29 cellular contexts compared by ENCODE assay signal in genomic region chr2:234841321-234842015, GRCh38.
DNase-seq lines count a peak whose midpoint lies in the region; FAIRE-seq and TF ChIP-seq lines count a peak whose summit lies in the region.
"Had no signal": no experiment of that assay in that cellular context is flagged by ENCODE, and none has a peak within 500 bp of the region (broad histone marks: within the 10 kb centered on the region; RNA-seq: fewer than 3 reads in every experiment).

No MANE protein-coding gene starts in this region.

- intact Hi-C loops in Calu3 (cut with micrococcal nuclease; ENCODE audit: unreplicated experiment), result no loop called here

- CTCF ChIA-PET in Calu3 (lab: Charles Lee), result no interaction called here

- in situ Hi-C loops in ACHN (cut with HindIII; ENCODE audit: low pct_ligation_motif_present, low pct_unique_long_range_greater_than_20kb, low sequenced_read_pairs), result no loop called here

- no peaks in the 10 kb centered on the region for H3K27me3 Mint-ChIP-seq in Calu3 (ENCODE audit: unreplicated experiment)

- H3K4me3 ChIP-seq in SJSA1, result no peak overlapping the region
- H3K4me3 ChIP-seq: BLaER1 treated with 17β-estradiol and CSF1 and Interleukin-3, amounts not matched to agents 10 nM and 100 nM; spleen had no signal

- TF ChIP-seq POLR2A in GM12892 (IDR thresholded peaks at IDR 0.05; ENCODE audit: low read depth, low read length), result no peak

- H3K9me3 ChIP-seq in SJSA1 (replicated peaks), result no peaks in the 10 kb centered on the region
- H3K9me3 ChIP-seq: BLaER1 treated with 17β-estradiol and CSF1 and Interleukin-3, amounts not matched to agents 10 nM and 100 nM; spleen had no signal

- no peaks in the 10 kb centered on the region for H3K36me3 ChIP-seq in SJSA1
- H3K36me3 ChIP-seq: BLaER1 treated with 17β-estradiol and CSF1 and Interleukin-3, amounts not matched to agents 10 nM and 100 nM; spleen had no signal

- no peak overlapping the region for H3K27ac Mint-ChIP-seq in Calu3 (ENCODE audit: unreplicated experiment)
- H3K27ac Mint-ChIP-seq: activated CD4-positive, alpha-beta memory T cell treated with anti-CD3 and anti-CD28 coated beads, Interleukin-2, amount 10 ng/mL, durations not matched to agents 7 days and 5 days; activated naive CD4-positive, alpha-beta T cell treated with anti-CD3 and anti-CD28 coated beads for 36 hours; activated T-helper 1 cell treated with anti-CD3 and anti-CD28 coated beads, Interleukin-12 subunit alpha, Interleukin-12 subunit beta, Interleukin-2, Interleukin-4 antibody, amounts not matched to agents 30 ng/mL and 10 ng/mL and 1 ng/mL, durations not matched to agents 14 hours and 24 hours and 36 hours; naive thymus-derived CD8-positive, alpha-beta T cell; stimulated activated naive CD8-positive, alpha-beta T cell treated with anti-CD3 and anti-CD28 coated beads, Interleukin-15, Interleukin-2, amounts not matched to agents 100 ng/mL and 50 ng/mL, for 24 hours; T-helper 2 cell treated with Interferon-gamma antibody and Interleukin-4, amounts not matched to agents 5 μg/mL and 100 μg/mL, for 36 hours had no signal

- H3K27me3 ChIP-seq in SJSA1 (replicated peaks), result no peaks in the 10 kb centered on the region
- H3K27me3 ChIP-seq: BLaER1 treated with 17β-estradiol and CSF1 and Interleukin-3, amounts not matched to agents 10 nM and 100 nM; spleen had no signal

- H3K4me1 Mint-ChIP-seq in Calu3 (ENCODE audit: low read depth, unreplicated experiment), result peaks cover 23% of the 10 kb centered on the region
- H3K4me1 Mint-ChIP-seq: activated CD4-positive, alpha-beta memory T cell treated with anti-CD3 and anti-CD28 coated beads, Interleukin-2, amount 10 ng/mL, durations not matched to agents 7 days and 5 days; naive thymus-derived CD8-positive, alpha-beta T cell had no signal

- no peak overlapping the region for H3K4me3 Mint-ChIP-seq in Calu3 (ENCODE audit: low read depth, unreplicated experiment)
- H3K4me3 Mint-ChIP-seq: activated CD4-positive, alpha-beta memory T cell treated with anti-CD3 and anti-CD28 coated beads, Interleukin-2, amount 10 ng/mL, durations not matched to agents 7 days and 5 days; activated naive CD4-positive, alpha-beta T cell treated with anti-CD3 and anti-CD28 coated beads for 36 hours; activated T-helper 1 cell treated with anti-CD3 and anti-CD28 coated beads, Interleukin-12 subunit alpha, Interleukin-12 subunit beta, Interleukin-2, Interleukin-4 antibody, amounts not matched to agents 30 ng/mL and 10 ng/mL and 1 ng/mL, durations not matched to agents 14 hours and 24 hours and 36 hours; naive thymus-derived CD8-positive, alpha-beta T cell; stimulated activated naive CD8-positive, alpha-beta T cell treated with anti-CD3 and anti-CD28 coated beads, Interleukin-15, Interleukin-2, amounts not matched to agents 100 ng/mL and 50 ng/mL, for 24 hours; T-helper 2 cell treated with Interferon-gamma antibody and Interleukin-4, amounts not matched to agents 5 μg/mL and 100 μg/mL, for 36 hours had no signal

- H3K36me3 Mint-ChIP-seq in Calu3 (ENCODE audit: insufficient read depth, unreplicated experiment), result peaks cover 5% of the 10 kb centered on the region
- H3K36me3 Mint-ChIP-seq: naive thymus-derived CD8-positive, alpha-beta T cell had no signal

- no peak for FAIRE-seq in GM12892 (lab: Jason Lieb, UNC)

- H3K9me3 Mint-ChIP-seq in Calu3 (ENCODE audit: low read depth, unreplicated experiment), result no peaks in the 10 kb centered on the region
- H3K9me3 Mint-ChIP-seq: activated CD4-positive, alpha-beta memory T cell treated with anti-CD3 and anti-CD28 coated beads, Interleukin-2, amount 10 ng/mL, durations not matched to agents 7 days and 5 days; activated naive CD4-positive, alpha-beta T cell treated with anti-CD3 and anti-CD28 coated beads for 36 hours; activated T-helper 1 cell treated with anti-CD3 and anti-CD28 coated beads, Interleukin-12 subunit alpha, Interleukin-12 subunit beta, Interleukin-2, Interleukin-4 antibody, amounts not matched to agents 30 ng/mL and 10 ng/mL and 1 ng/mL, durations not matched to agents 14 hours and 24 hours and 36 hours; naive thymus-derived CD8-positive, alpha-beta T cell; stimulated activated naive CD8-positive, alpha-beta T cell treated with anti-CD3 and anti-CD28 coated beads, Interleukin-15, Interleukin-2, amounts not matched to agents 100 ng/mL and 50 ng/mL, for 24 hours; T-helper 2 cell treated with Interferon-gamma antibody and Interleukin-4, amounts not matched to agents 5 μg/mL and 100 μg/mL, for 36 hours had no signal

- peaks cover 41% of the 10 kb centered on the region for H3K4me1 ChIP-seq in SJSA1 (replicated peaks)
- H3K4me1 ChIP-seq: BLaER1 treated with 17β-estradiol and CSF1 and Interleukin-3, amounts not matched to agents 10 nM and 100 nM had no signal

- no peak for TF ChIP-seq CTCF in Calu3 (IDR thresholded peaks at IDR 0.05; ENCODE audit: unreplicated experiment)

- BruUV-seq in Calu3 (replicated peaks; lab: Mats Ljungman, UMichigan), result no TSS peak

- H3K27ac ChIP-seq in SJSA1, result peak overlapping the region; percentile 97
- H3K27ac ChIP-seq: BLaER1 treated with 17β-estradiol and CSF1 and Interleukin-3, amounts not matched to agents 10 nM and 100 nM had no signal

- peak; percentile 12 for DNase-seq in Calu3
- peak in 1 of 2 experiments; percentile 18 for DNase-seq in SJSA1 (ENCODE audit: low read depth in 1 of 2, low spot score in 2 of 2)
- DNase-seq in kidney tubule cell (ENCODE audit: low spot score), result peak; percentile 35
- peak; percentile 30 for DNase-seq in renal cortical epithelial cell (ENCODE audit: low read depth)
- DNase-seq in stimulated activated naive CD4-positive, alpha-beta T cell treated with Interleukin-2 at 50 U/mL for 16 hours (lab: John Stamatoyannopoulos, UW), result no peak
- DNase-seq in ACHN, result no peak
- DNase-seq in foreskin melanocyte, result no peak
- no peak for DNase-seq in GM12892 (ENCODE audit: insufficient read length)
- DNase-seq: activated CD4-positive, alpha-beta memory T cell treated with anti-CD3 and anti-CD28 coated beads, Interleukin-2, amount 10 ng/mL, durations not matched to agents 7 days and 5 days; activated CD4-positive, alpha-beta T cell treated with anti-CD3 and anti-CD28 coated beads for 1 hour; activated CD8-positive, alpha-beta memory T cell treated with anti-CD3 and anti-CD28 coated beads, Interleukin-2, amount 50 U/mL, for 4 hours; activated naive CD4-positive, alpha-beta T cell treated with anti-CD3 and anti-CD28 coated beads for 36 hours; amniotic stem cell; glutamatergic neuron; islet precursor cell; midbrain; naive thymus-derived CD8-positive, alpha-beta T cell; NCI-H1092; NCI-H1694 treated with DMSO at 0.1 percent for 48 hours; NCI-H446; NCI-H774; retina; SIG-M5; spleen; stimulated activated CD4-positive, alpha-beta T cell treated with anti-CD3 and anti-CD28 coated beads, Interleukin-2, amount 100 ng/mL, for 24 hours had no signal

Comparison
In these comparisons a context has a peak if more than half of its experiments do, and no peak if none do; other contexts are left out.
1. DNase-seq: peak in Calu3 (single experiment), kidney tubule cell (single experiment) and renal cortical epithelial cell (single experiment); none in stimulated activated naive CD4-positive, alpha-beta T cell treated with Interleukin-2 at 50 U/mL for 16 hours (single experiment), ACHN (single experiment), foreskin melanocyte (single experiment) and GM12892 (single experiment).